In the genomic region with DNA sequence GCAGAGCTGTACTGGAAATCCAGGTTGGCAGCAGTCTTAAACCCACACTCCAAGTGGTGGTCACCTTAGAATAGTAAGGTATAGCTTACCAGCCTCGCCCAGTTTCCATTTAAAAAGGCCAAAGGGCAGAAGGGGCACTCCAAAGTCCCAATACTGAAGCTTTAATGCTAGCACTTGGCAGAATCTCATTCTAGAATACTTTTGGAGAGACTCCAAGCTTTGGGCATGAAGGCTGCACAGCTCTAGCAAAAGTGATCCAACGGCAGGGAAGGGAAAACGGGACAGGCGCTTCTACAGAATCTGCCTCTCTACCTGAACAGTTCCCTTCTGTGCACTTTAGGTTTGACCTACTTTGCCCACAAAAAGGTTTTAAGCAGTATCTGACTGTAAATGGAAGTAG, we compare ENCODE assay signal across 1 cellular context.
TF ChIP-seq lines count a peak whose summit lies in the region.

No MANE protein-coding gene starts in this region.

TF ChIP-seq in WTC11, 78 proteins besides CTCF, POLR2A, EP300 and RAD21:
- TF ChIP-seq, protein P1, sequence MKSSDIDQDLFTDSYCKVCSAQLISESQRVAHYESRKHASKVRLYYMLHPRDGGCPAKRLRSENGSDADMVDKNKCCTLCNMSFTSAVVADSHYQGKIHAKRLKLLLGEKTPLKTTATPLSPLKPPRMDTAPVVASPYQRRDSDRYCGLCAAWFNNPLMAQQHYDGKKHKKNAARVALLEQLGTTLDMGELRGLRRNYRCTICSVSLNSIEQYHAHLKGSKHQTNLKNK (CRISPR knock-in tag; IDR thresholded peaks at IDR 0.05): no peak
- no peak for TF ChIP-seq SMAD3 (CRISPR knock-in tag; IDR thresholded peaks at IDR 0.05; ENCODE audit: borderline replicate concordance)
- TF ChIP-seq TP53 (CRISPR knock-in tag; IDR thresholded peaks at IDR 0.05): no peak
- no peak for TF ChIP-seq TEAD4 (CRISPR knock-in tag; IDR thresholded peaks at IDR 0.05)
- no peak for TF ChIP-seq ZNF138 (CRISPR knock-in tag; conservative IDR thresholded peaks at IDR 0.05)
- TF ChIP-seq SMAD4 (CRISPR knock-in tag; IDR thresholded peaks at IDR 0.05): no peak
- TF ChIP-seq JAZF1 (CRISPR knock-in tag; IDR thresholded peaks at IDR 0.05): no peak
- TF ChIP-seq CBFB (CRISPR knock-in tag; IDR thresholded peaks at IDR 0.05; ENCODE audit: low read depth): no peak
- TF ChIP-seq ZNF396 (CRISPR knock-in tag; IDR thresholded peaks at IDR 0.05; ENCODE audit: borderline replicate concordance): no peak
- TF ChIP-seq, protein P2, sequence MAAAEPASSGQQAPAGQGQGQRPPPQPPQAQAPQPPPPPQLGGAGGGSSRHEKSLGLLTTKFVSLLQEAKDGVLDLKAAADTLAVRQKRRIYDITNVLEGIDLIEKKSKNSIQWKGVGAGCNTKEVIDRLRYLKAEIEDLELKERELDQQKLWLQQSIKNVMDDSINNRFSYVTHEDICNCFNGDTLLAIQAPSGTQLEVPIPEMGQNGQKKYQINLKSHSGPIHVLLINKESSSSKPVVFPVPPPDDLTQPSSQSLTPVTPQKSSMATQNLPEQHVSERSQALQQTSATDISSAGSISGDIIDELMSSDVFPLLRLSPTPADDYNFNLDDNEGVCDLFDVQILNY (CRISPR knock-in tag; IDR thresholded peaks at IDR 0.05): no peak
- no peak for TF ChIP-seq NR2C2 (CRISPR knock-in tag; IDR thresholded peaks at IDR 0.05)
- no peak for TF ChIP-seq ATF6 (CRISPR knock-in tag; IDR thresholded peaks at IDR 0.05)
- no peak for TF ChIP-seq ZNF232 (CRISPR knock-in tag; IDR thresholded peaks at IDR 0.05)
- TF ChIP-seq, protein P3, sequence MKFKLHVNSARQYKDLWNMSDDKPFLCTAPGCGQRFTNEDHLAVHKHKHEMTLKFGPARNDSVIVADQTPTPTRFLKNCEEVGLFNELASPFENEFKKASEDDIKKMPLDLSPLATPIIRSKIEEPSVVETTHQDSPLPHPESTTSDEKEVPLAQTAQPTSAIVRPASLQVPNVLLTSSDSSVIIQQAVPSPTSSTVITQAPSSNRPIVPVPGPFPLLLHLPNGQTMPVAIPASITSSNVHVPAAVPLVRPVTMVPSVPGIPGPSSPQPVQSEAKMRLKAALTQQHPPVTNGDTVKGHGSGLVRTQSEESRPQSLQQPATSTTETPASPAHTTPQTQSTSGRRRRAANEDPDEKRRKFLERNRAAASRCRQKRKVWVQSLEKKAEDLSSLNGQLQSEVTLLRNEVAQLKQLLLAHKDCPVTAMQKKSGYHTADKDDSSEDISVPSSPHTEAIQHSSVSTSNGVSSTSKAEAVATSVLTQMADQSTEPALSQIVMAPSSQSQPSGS (CRISPR knock-in tag; IDR thresholded peaks at IDR 0.05; ENCODE audit: borderline replicate concordance, low read depth): no peak
- TF ChIP-seq, protein P4, sequence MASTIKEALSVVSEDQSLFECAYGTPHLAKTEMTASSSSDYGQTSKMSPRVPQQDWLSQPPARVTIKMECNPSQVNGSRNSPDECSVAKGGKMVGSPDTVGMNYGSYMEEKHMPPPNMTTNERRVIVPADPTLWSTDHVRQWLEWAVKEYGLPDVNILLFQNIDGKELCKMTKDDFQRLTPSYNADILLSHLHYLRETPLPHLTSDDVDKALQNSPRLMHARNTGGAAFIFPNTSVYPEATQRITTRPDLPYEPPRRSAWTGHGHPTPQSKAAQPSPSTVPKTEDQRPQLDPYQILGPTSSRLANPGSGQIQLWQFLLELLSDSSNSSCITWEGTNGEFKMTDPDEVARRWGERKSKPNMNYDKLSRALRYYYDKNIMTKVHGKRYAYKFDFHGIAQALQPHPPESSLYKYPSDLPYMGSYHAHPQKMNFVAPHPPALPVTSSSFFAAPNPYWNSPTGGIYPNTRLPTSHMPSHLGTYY (CRISPR knock-in tag; IDR thresholded peaks at IDR 0.05): no peak
- no peak for TF ChIP-seq IRF2 (CRISPR knock-in tag; IDR thresholded peaks at IDR 0.05; ENCODE audit: borderline replicate concordance, low read depth)
- TF ChIP-seq OVOL2 (CRISPR knock-in tag; IDR thresholded peaks at IDR 0.05; ENCODE audit: borderline replicate concordance): no peak
- TF ChIP-seq ELF4 (CRISPR knock-in tag; IDR thresholded peaks at IDR 0.05; ENCODE audit: low read depth): no peak
- TF ChIP-seq CREM (CRISPR knock-in tag; IDR thresholded peaks at IDR 0.05): no peak
TF ChIP-seq in WTC11: peak in this region for 0.
